10 cellular contexts compared by ENCODE assay signal in genomic region chr3:150248116-150248864, GRCh38.
A peak's percentile ranks its signal among the peaks of the same experiment; 100 is the strongest.
DNase-seq lines count a peak whose midpoint lies in the region; ATAC-seq, FAIRE-seq and TF ChIP-seq lines count a peak whose summit lies in the region.
"Had no signal": no experiment of that assay in that cellular context is flagged by ENCODE, and none has a peak within 500 bp of the region (broad histone marks: within the 10 kb centered on the region; RNA-seq: fewer than 3 reads in every experiment).

No MANE protein-coding gene starts in this region.

- H3K27me3 ChIP-seq in keratinocyte (ENCODE audit: control insufficient read depth, extremely low read depth, insufficient read depth, low read length) = no peaks in the 10 kb centered on the region
- no peaks in the 10 kb centered on the region for H3K27me3 ChIP-seq in uterus
- H3K27me3 ChIP-seq: ascending aorta, ovary had no signal

- no peak for TF ChIP-seq CTCF in HFF-Myc (IDR thresholded peaks at IDR 0.05; ENCODE audit: low read depth, low read length, missing control alignments)
- no peak for TF ChIP-seq CTCF in keratinocyte (optimal IDR thresholded peaks at IDR 0.05 in 1 of 3, IDR thresholded peaks at IDR 0.05 in 1 of 3, conservative IDR thresholded peaks at IDR 0.05 in 1 of 3; ENCODE audit: extremely low read depth in 1 of 3, insufficient read depth in 2 of 3, low read length in 3 of 3)
- no peak for TF ChIP-seq CTCF in uterus (IDR thresholded peaks at IDR 0.05)

- H3K4me1 ChIP-seq in keratinocyte (ENCODE audit: control insufficient read depth, extremely low read depth, insufficient read depth, low read length) = peaks cover 7% of the 10 kb centered on the region
- H3K4me1 ChIP-seq in uterus = peaks cover 0 to 12% of the 10 kb centered on the region in 2 donors

- no peak overlapping the region for H3K9ac ChIP-seq in keratinocyte (ENCODE audit: control insufficient read depth, extremely low read depth, insufficient read depth, low read length)

- H2AFZ ChIP-seq in keratinocyte (ENCODE audit: control insufficient read depth, low read length) = peak overlapping the region; percentile 41

- FAIRE-seq in keratinocyte (lab: Jason Lieb, UNC) = no peak

- H3K27ac ChIP-seq in keratinocyte (ENCODE audit: control insufficient read depth, insufficient read depth, low read length) (no peak overlapping the region), uterus (peak overlapping the region; percentile 60 to 76)
- H3K27ac ChIP-seq: ascending aorta had no signal

- peak; percentile 82 for DNase-seq in HFF-Myc (ENCODE audit: extremely low read depth, low read depth)
- peak; percentile 25 for DNase-seq in T1000 (lab: John Stamatoyannopoulos, UW)
- DNase-seq in keratinocyte (ENCODE audit: low read depth, low spot score) = no peak
- peak in 1 of 2 donors; percentile 36 for DNase-seq in uterus
- no peak for DNase-seq in 8988T
- DNase-seq in NCI-H2107 treated with DMSO at 0.1 percent for 48 hours (lab: John Stamatoyannopoulos, UW; ENCODE audit: unreplicated experiment) = no peak
- DNase-seq: NCI-H69 had no signal

- no peaks in the 10 kb centered on the region for H3K36me3 ChIP-seq in keratinocyte (ENCODE audit: control insufficient read depth in 2 of 2, extremely low read depth in 1 of 2, insufficient read depth in 2 of 2, low read length in 2 of 2)
- H3K36me3 ChIP-seq in uterus = no peaks in the 10 kb centered on the region
- H3K36me3 ChIP-seq: ascending aorta, ovary had no signal

- H4K20me1 ChIP-seq in keratinocyte (ENCODE audit: control insufficient read depth, extremely low read depth, insufficient read depth, low read length) = no peaks in the 10 kb centered on the region

- no peaks in the 10 kb centered on the region for H3K9me1 ChIP-seq in keratinocyte (ENCODE audit: control insufficient read depth, extremely low read depth, insufficient read depth, low read length)

- TF ChIP-seq POLR2A in uterus (IDR thresholded peaks at IDR 0.05) = no peak

- ATAC-seq in GM21723 (IDR thresholded peaks at IDR 0.05; ENCODE audit: unreplicated experiment) = no peak

- H3K4me3 ChIP-seq in HFF-Myc (replicated peaks; ENCODE audit: low read depth, low read length) (no peak overlapping the region), keratinocyte (ENCODE audit: control insufficient read depth in 2 of 3, extremely low read depth in 1 of 3, insufficient read depth in 2 of 3, low read depth in 1 of 3, low read length in 3 of 3) (no peak overlapping the region), uterus (no peak overlapping the region)
- H3K4me3 ChIP-seq: ascending aorta, ovary had no signal

- peak overlapping the region; percentile 27 for H3K4me2 ChIP-seq in keratinocyte (ENCODE audit: control insufficient read depth, extremely low read depth, insufficient read depth, low read depth, low read length)

- intact Hi-C loops in uterus (cut with DNase I; ENCODE audit: low total_unique reads) = no loop called here

- H3K9me3 ChIP-seq in keratinocyte (ENCODE audit: control insufficient read depth, low read depth, low read length) = no peaks in the 10 kb centered on the region
- H3K9me3 ChIP-seq in uterus = no peaks in the 10 kb centered on the region
- H3K9me3 ChIP-seq: ascending aorta, ovary had no signal

- dilution Hi-C loops in keratinocyte (cut with MboI; ENCODE audit: extremely low pct_ligation_motif_present, low sequenced_read_pairs) = loop anchor here (25.0 kb wide), 1 partner anchor 164 kb away; the partner anchor contains the start of gene TSC22D2

- no peaks in the 10 kb centered on the region for H3K79me2 ChIP-seq in keratinocyte (ENCODE audit: control insufficient read depth, insufficient read depth, low read length)

Comparison
In these comparisons a context has a peak if more than half of its experiments do, and no peak if none do; other contexts are left out.
1. DNase-seq: peak in HFF-Myc (single experiment) and T1000 (single experiment); none in keratinocyte (single experiment), 8988T (single experiment) and NCI-H2107 treated with DMSO at 0.1 percent for 48 hours (single experiment).